1 cellular context compared by ENCODE assay signal in genomic region chr14:50828738-50829471, GRCh38.
TF ChIP-seq lines count a peak whose summit lies in the region.

No MANE protein-coding gene starts in this region.

TF ChIP-seq in K562, 482 proteins besides CTCF, POLR2A, EP300 and RAD21 (continued from another document):
- TF ChIP-seq ZNF655 (CRISPR knock-in tag; IDR thresholded peaks at IDR 0.05), result no peak
- no peak for TF ChIP-seq VEZF1 (CRISPR knock-in tag; IDR thresholded peaks at IDR 0.05)
- TF ChIP-seq TRIM24 (IDR thresholded peaks at IDR 0.05), result no peak
- TF ChIP-seq PYGO2 (tag; IDR thresholded peaks at IDR 0.05), result no peak
